Comparison of ENCODE assay signal across 1 cellular context in genomic region chr4:47915378-47915777, GRCh38.
TF ChIP-seq lines count a peak whose summit lies in the region.

No MANE protein-coding gene starts in this region.

TF ChIP-seq in WTC11, 78 proteins besides CTCF, POLR2A, EP300 and RAD21 (continued from another document):
- no peak for TF ChIP-seq GTF2I (CRISPR knock-in tag; conservative IDR thresholded peaks at IDR 0.05)
